ENCODE assay signal across 1 cellular context in genomic region chr16:3646348-3646920, GRCh38.
TF ChIP-seq lines count a peak whose summit lies in the region.

No MANE protein-coding gene starts in this region.

TF ChIP-seq in HepG2, 621 proteins besides CTCF, POLR2A, EP300 and RAD21 (continued from another document and continues in another):
- TF ChIP-seq ZNF800 (CRISPR knock-in tag; IDR thresholded peaks at IDR 0.05), result no peak
- no peak for TF ChIP-seq AGO2 (optimal IDR thresholded peaks at IDR 0.05; ENCODE audit: low read depth, low read length)
- TF ChIP-seq ZBTB8A (CRISPR knock-in tag; IDR thresholded peaks at IDR 0.05; ENCODE audit: borderline replicate concordance, low read depth), result no peak
- no peak for TF ChIP-seq PAX8 (CRISPR knock-in tag; IDR thresholded peaks at IDR 0.05; ENCODE audit: borderline replicate concordance)
- 0 out of 2 replicates have a peak, but pooled peaks have one; percentile 29 for TF ChIP-seq KDM6A (CRISPR knock-in tag; IDR thresholded peaks at IDR 0.05; ENCODE audit: low read depth)
- TF ChIP-seq ZNF883 (CRISPR knock-in tag; IDR thresholded peaks at IDR 0.05; ENCODE audit: not compliant biosample characterization), result no peak
- TF ChIP-seq MEF2D (CRISPR knock-in tag; IDR thresholded peaks at IDR 0.05), result peak; percentile 58; the same call in 1 of the 2 replicates
- TF ChIP-seq PHB2 (IDR thresholded peaks at IDR 0.05; ENCODE audit: partially characterized antibody), result no peak
- no peak for TF ChIP-seq BRF2 (CRISPR knock-in tag; IDR thresholded peaks at IDR 0.05)
- no peak for TF ChIP-seq RERE (CRISPR knock-in tag; IDR thresholded peaks at IDR 0.05; ENCODE audit: low read depth)
- no peak for TF ChIP-seq GMEB1 (CRISPR knock-in tag; IDR thresholded peaks at IDR 0.05; ENCODE audit: borderline replicate concordance)
- TF ChIP-seq ARNT (IDR thresholded peaks at IDR 0.05), result no peak
- no peak for TF ChIP-seq ZNF512B (CRISPR knock-in tag; IDR thresholded peaks at IDR 0.05; ENCODE audit: borderline replicate concordance)
- no peak for TF ChIP-seq ZSCAN5A (CRISPR knock-in tag; IDR thresholded peaks at IDR 0.05; ENCODE audit: borderline replicate concordance)
- no peak for TF ChIP-seq ZNF235 (CRISPR knock-in tag; IDR thresholded peaks at IDR 0.05; ENCODE audit: borderline replicate concordance)
- no peak for TF ChIP-seq FOXO4 (CRISPR knock-in tag; conservative IDR thresholded peaks at IDR 0.05)
- no peak for TF ChIP-seq KIAA2018 (CRISPR knock-in tag; IDR thresholded peaks at IDR 0.05; ENCODE audit: borderline replicate concordance)
- TF ChIP-seq ATF1 (CRISPR knock-in tag; IDR thresholded peaks at IDR 0.05), result no peak
- TF ChIP-seq ZFP91 (CRISPR knock-in tag; IDR thresholded peaks at IDR 0.05; ENCODE audit: borderline replicate concordance), result no peak
- no peak for TF ChIP-seq ZNF879 (CRISPR knock-in tag; IDR thresholded peaks at IDR 0.05)
- no peak for TF ChIP-seq ZC3H13 (CRISPR knock-in tag; IDR thresholded peaks at IDR 0.05)
- TF ChIP-seq MAX (IDR thresholded peaks at IDR 0.05), result peak; percentile 26; the same call in 1 of the 2 replicates
